Comparison of ENCODE assay signal across 1 cellular context in genomic region chr2:70557171-70557838, GRCh38.
TF ChIP-seq lines count a peak whose summit lies in the region.

No MANE protein-coding gene starts in this region.

TF ChIP-seq in HepG2, 621 proteins besides CTCF, POLR2A, EP300 and RAD21 (continued from another document and continues in another):
- TF ChIP-seq HNF1A (IDR thresholded peaks at IDR 0.05; ENCODE audit: low read depth) (no peak), HNF1A (CRISPR knock-in tag; IDR thresholded peaks at IDR 0.05; ENCODE audit: borderline replicate concordance) (0 out of 2 replicates have a peak, but pooled peaks have one; percentile 6), DZIP1 (CRISPR knock-in tag; IDR thresholded peaks at IDR 0.05) (no peak), TARDBP (CRISPR knock-in tag; IDR thresholded peaks at IDR 0.05) (peak; percentile 70), KMT2B (CRISPR knock-in tag; IDR thresholded peaks at IDR 0.05) (peak; percentile 54; the same call in 1 of the 2 replicates), HDAC6 (IDR thresholded peaks at IDR 0.05; ENCODE audit: low read depth, low read length) (no peak), TBP (CRISPR knock-in tag; IDR thresholded peaks at IDR 0.05) (no peak), HOXA5 (CRISPR knock-in tag; IDR thresholded peaks at IDR 0.05) (no peak), ZNF350 (CRISPR knock-in tag; IDR thresholded peaks at IDR 0.05; ENCODE audit: borderline replicate concordance, low read depth) (0 out of 2 replicates have a peak, but pooled peaks have one; percentile 42), ZBTB43 (CRISPR knock-in tag; conservative IDR thresholded peaks at IDR 0.05) (peak; percentile 66; the same call in 1 of the 2 replicates), ZNF275 (CRISPR knock-in tag; IDR thresholded peaks at IDR 0.05; ENCODE audit: borderline replicate concordance) (no peak), HNRNPUL1 (IDR thresholded peaks at IDR 0.05; ENCODE audit: low read depth, low read length) (no peak), ZNF556 (CRISPR knock-in tag; IDR thresholded peaks at IDR 0.05; ENCODE audit: borderline replicate concordance) (no peak), ZNF703 (CRISPR knock-in tag; IDR thresholded peaks at IDR 0.05; ENCODE audit: borderline replicate concordance) (no peak), MTA3 (CRISPR knock-in tag; IDR thresholded peaks at IDR 0.05) (no peak), DMAP1 (CRISPR knock-in tag; IDR thresholded peaks at IDR 0.05) (peak; percentile 57; the same call in 1 of the 2 replicates), SAP130 (CRISPR knock-in tag; IDR thresholded peaks at IDR 0.05; ENCODE audit: low read depth) (peak; percentile 83), MYNN (CRISPR knock-in tag; IDR thresholded peaks at IDR 0.05; ENCODE audit: low read depth) (no peak), PAXIP1 (CRISPR knock-in tag; conservative IDR thresholded peaks at IDR 0.05) (peak; percentile 65; the same call in 1 of the 2 replicates), ZBTB8A (CRISPR knock-in tag; IDR thresholded peaks at IDR 0.05; ENCODE audit: borderline replicate concordance, low read depth) (no peak), ZNF431 (CRISPR knock-in tag; IDR thresholded peaks at IDR 0.05; ENCODE audit: borderline replicate concordance, low read depth) (no peak), EHMT2 (IDR thresholded peaks at IDR 0.05; ENCODE audit: borderline replicate concordance, low read depth, low read length) (no peak), POLR2AphosphoS5 (IDR thresholded peaks at IDR 0.05; ENCODE audit: low read depth, low read length) (peak; percentile 82), KLF9 (CRISPR knock-in tag; IDR thresholded peaks at IDR 0.05; ENCODE audit: low read depth) (no peak), PCBP2 (optimal IDR thresholded peaks at IDR 0.05; ENCODE audit: low read depth, low read length, poor library complexity, severe bottlenecking) (no peak), NFYB (CRISPR knock-in tag; IDR thresholded peaks at IDR 0.05) (peak; percentile 60), GMEB1 (CRISPR knock-in tag; IDR thresholded peaks at IDR 0.05; ENCODE audit: borderline replicate concordance) (peak; percentile 53; the same call in 1 of the 2 replicates), MLX (CRISPR knock-in tag; IDR thresholded peaks at IDR 0.05) (0 out of 2 replicates have a peak, but pooled peaks have one; percentile 29), NFYC (CRISPR knock-in tag; IDR thresholded peaks at IDR 0.05) (peak; percentile 62), HDAC2 (CRISPR knock-in tag; IDR thresholded peaks at IDR 0.05) (peak; percentile 83), ERF (CRISPR knock-in tag; IDR thresholded peaks at IDR 0.05) (peak; percentile 57; the same call in 1 of the 2 replicates), ZNF205 (CRISPR knock-in tag; IDR thresholded peaks at IDR 0.05) (no peak), ZNF83 (CRISPR knock-in tag; IDR thresholded peaks at IDR 0.05; ENCODE audit: borderline replicate concordance) (no peak), LCORL (IDR thresholded peaks at IDR 0.05) (no peak), LCORL (CRISPR knock-in tag; IDR thresholded peaks at IDR 0.05) (0 out of 2 replicates have a peak, but pooled peaks have one; percentile 60), CENPBD1 (CRISPR knock-in tag; IDR thresholded peaks at IDR 0.05; ENCODE audit: borderline replicate concordance, low read depth) (no peak), GPBP1L1 (CRISPR knock-in tag; IDR thresholded peaks at IDR 0.05) (no peak), BATF2 (CRISPR knock-in tag; IDR thresholded peaks at IDR 0.05) (no peak), NFATC3 (CRISPR knock-in tag; IDR thresholded peaks at IDR 0.05) (no peak; the same call in 1 of the 2 replicates), ZNF800 (CRISPR knock-in tag; IDR thresholded peaks at IDR 0.05) (peak; percentile 41; the same call in 1 of the 2 replicates)
